Comparison of ENCODE assay signal across 17 cellular contexts in the genomic region with DNA sequence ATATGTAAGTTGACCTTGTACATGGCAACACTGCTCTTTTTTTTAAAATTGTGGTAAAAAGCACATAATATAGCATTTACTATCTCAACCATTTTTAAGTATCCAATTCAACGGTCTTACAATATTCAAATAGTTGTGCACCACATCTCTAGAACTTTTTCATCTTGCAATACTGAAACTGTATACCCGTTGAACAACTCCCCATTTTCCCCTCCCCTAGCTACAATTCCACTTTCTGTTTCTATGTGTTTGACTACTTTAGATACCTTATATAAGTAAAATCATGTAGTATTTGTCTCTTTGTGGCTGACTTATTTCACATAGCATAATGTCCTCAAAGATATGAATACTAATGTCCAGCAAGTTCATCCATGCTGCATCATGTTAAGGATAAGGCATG.
DNase-seq lines count a peak whose midpoint lies in the region; ATAC-seq and TF ChIP-seq lines count a peak whose summit lies in the region.
"Had no signal": no experiment of that assay in that cellular context is flagged by ENCODE, and none has a peak within 500 bp of the region (broad histone marks: within the 10 kb centered on the region; RNA-seq: fewer than 3 reads in every experiment).

No MANE protein-coding gene starts in this region.

- no peak overlapping the region for H2AFZ ChIP-seq in MM.1S (ENCODE audit: low read length)

- H3K79me2 ChIP-seq in MM.1S (ENCODE audit: low read length): no peaks in the 10 kb centered on the region

- no peak overlapping the region for H3K4me3 Mint-ChIP-seq in stimulated activated naive CD8-positive, alpha-beta T cell treated with anti-CD3 and anti-CD28 coated beads, Interleukin-15, Interleukin-2, amounts not matched to agents 100 ng/mL and 50 ng/mL, for 24 hours
- H3K4me3 Mint-ChIP-seq in WTC11: no peak overlapping the region
- H3K4me3 Mint-ChIP-seq: CD4-positive, alpha-beta T cell had no signal

- H3K27ac Mint-ChIP-seq in stimulated activated naive CD8-positive, alpha-beta T cell treated with anti-CD3 and anti-CD28 coated beads, Interleukin-15, Interleukin-2, amounts not matched to agents 100 ng/mL and 50 ng/mL, for 24 hours: peak overlapping the region; percentile 41
- H3K27ac Mint-ChIP-seq in WTC11: no peak overlapping the region
- H3K27ac Mint-ChIP-seq: CD4-positive, alpha-beta T cell had no signal

- H3K27me3 Mint-ChIP-seq in stimulated activated naive CD8-positive, alpha-beta T cell treated with anti-CD3 and anti-CD28 coated beads, Interleukin-15, Interleukin-2, amounts not matched to agents 100 ng/mL and 50 ng/mL, for 24 hours: no peaks in the 10 kb centered on the region
- no peaks in the 10 kb centered on the region for H3K27me3 Mint-ChIP-seq in WTC11 (ENCODE audit: low read depth)
- H3K27me3 Mint-ChIP-seq: CD4-positive, alpha-beta T cell had no signal

- H3K4me1 Mint-ChIP-seq in stimulated activated naive CD8-positive, alpha-beta T cell treated with anti-CD3 and anti-CD28 coated beads, Interleukin-15, Interleukin-2, amounts not matched to agents 100 ng/mL and 50 ng/mL, for 24 hours (ENCODE audit: low read depth): peaks cover 3% of the 10 kb centered on the region
- no peaks in the 10 kb centered on the region for H3K4me1 Mint-ChIP-seq in WTC11

- H3K4me1 ChIP-seq in MM.1S (ENCODE audit: low read length): 0 out of 2 replicates have a peak, but pooled peaks cover 4% of the 10 kb centered on the region
- H3K4me1 ChIP-seq: A549, Caco-2 had no signal

- no peak overlapping the region for H3K27ac ChIP-seq in MM.1S (ENCODE audit: low read length)
- H3K27ac ChIP-seq: 22Rv1, A549, C4-2B had no signal

- POLR2A ChIA-PET in WTC11 (lab: Charles Lee): no interaction called here

- TF ChIP-seq CTCF in MM.1S (IDR thresholded peaks at IDR 0.05; ENCODE audit: low read length) (no peak), WTC11 (IDR thresholded peaks at IDR 0.05) (no peak)

- no peaks in the 10 kb centered on the region for H3K36me3 Mint-ChIP-seq in stimulated activated naive CD8-positive, alpha-beta T cell treated with anti-CD3 and anti-CD28 coated beads, Interleukin-15, Interleukin-2, amounts not matched to agents 100 ng/mL and 50 ng/mL, for 24 hours (ENCODE audit: low read depth)
- H3K36me3 Mint-ChIP-seq in WTC11: peaks cover 15% of the 10 kb centered on the region

- no peak for DNase-seq in stimulated activated naive CD8-positive, alpha-beta T cell treated with anti-CD3 and anti-CD28 coated beads, Interleukin-15, Interleukin-2, amounts not matched to agents 100 U/mL and 50 U/mL, for 24 hours
- DNase-seq in MM.1S (peak; percentile 54), NCI-H2107 treated with DMSO at 0.1 percent for 48 hours (lab: John Stamatoyannopoulos, UW; ENCODE audit: unreplicated experiment) (no peak), WTC11 (ENCODE audit: low spot score) (no peak)
- DNase-seq: AML-193; Caco-2; CD4-positive, alpha-beta T cell; GOT3; H7; KG1 had no signal

- ATAC-seq in stimulated activated naive CD8-positive, alpha-beta T cell treated with anti-CD3 and anti-CD28 coated beads, Interleukin-15, Interleukin-2, amounts not matched to agents 100 U/mL and 50 U/mL, for 24 hours: no peak
- ATAC-seq in GM21619 (IDR thresholded peaks at IDR 0.05; ENCODE audit: unreplicated experiment) (peak; percentile 51), HG02885 (IDR thresholded peaks at IDR 0.05; ENCODE audit: poor library complexity, unreplicated experiment) (no peak), WTC11 (no peak)
- ATAC-seq: A549, HepG2 had no signal

- H3K4me2 ChIP-seq in MM.1S (ENCODE audit: low read depth, low read length): no peak overlapping the region
- H3K4me2 ChIP-seq: A549 had no signal

- H3K27me3 ChIP-seq in MM.1S (replicated peaks; ENCODE audit: insufficient read depth, low read length): no peaks in the 10 kb centered on the region

- H3K9me3 Mint-ChIP-seq in stimulated activated naive CD8-positive, alpha-beta T cell treated with anti-CD3 and anti-CD28 coated beads, Interleukin-15, Interleukin-2, amounts not matched to agents 100 ng/mL and 50 ng/mL, for 24 hours: peaks cover 7% of the 10 kb centered on the region
- H3K9me3 Mint-ChIP-seq in WTC11: peaks cover 28% of the 10 kb centered on the region

- CTCF ChIA-PET in WTC11 (lab: Charles Lee): no interaction called here

- no peak overlapping the region for H3K9ac ChIP-seq in MM.1S (ENCODE audit: low read length)

- H4K20me1 ChIP-seq in MM.1S (ENCODE audit: insufficient read depth, low read length): no peaks in the 10 kb centered on the region

- no peaks in the 10 kb centered on the region for H3K36me3 ChIP-seq in MM.1S (replicated peaks; ENCODE audit: insufficient read depth, low read length)

- H3K4me3 ChIP-seq in MM.1S (ENCODE audit: low read length): no peak overlapping the region
- H3K4me3 ChIP-seq: A549 had no signal

- H3F3A ChIP-seq in MM.1S (ENCODE audit: insufficient read depth, low read length): no peaks in the 10 kb centered on the region

- no peaks in the 10 kb centered on the region for H3K9me3 ChIP-seq in MM.1S (replicated peaks; ENCODE audit: insufficient read depth, low read length)
- H3K9me3 ChIP-seq: A549, Caco-2 had no signal

- H3K9me2 ChIP-seq in MM.1S (replicated peaks; ENCODE audit: insufficient read depth, low read length): no peaks in the 10 kb centered on the region

TF ChIP-seq in WTC11, 78 proteins besides CTCF, POLR2A, EP300 and RAD21:
- TF ChIP-seq SMAD3 (CRISPR knock-in tag; IDR thresholded peaks at IDR 0.05; ENCODE audit: borderline replicate concordance) (no peak), GRHL2 (CRISPR knock-in tag; IDR thresholded peaks at IDR 0.05; ENCODE audit: insufficient replicate concordance, severe bottlenecking) (no peak), SOX15 (CRISPR knock-in tag; IDR thresholded peaks at IDR 0.05) (no peak), TEAD1 (CRISPR knock-in tag; IDR thresholded peaks at IDR 0.05) (no peak), HMGA2 (CRISPR knock-in tag; IDR thresholded peaks at IDR 0.05) (no peak), OVOL2 (CRISPR knock-in tag; IDR thresholded peaks at IDR 0.05; ENCODE audit: borderline replicate concordance) (no peak), ZNF317 (CRISPR knock-in tag; IDR thresholded peaks at IDR 0.05; ENCODE audit: borderline replicate concordance, low read depth) (no peak)
- TF ChIP-seq, protein P1, sequence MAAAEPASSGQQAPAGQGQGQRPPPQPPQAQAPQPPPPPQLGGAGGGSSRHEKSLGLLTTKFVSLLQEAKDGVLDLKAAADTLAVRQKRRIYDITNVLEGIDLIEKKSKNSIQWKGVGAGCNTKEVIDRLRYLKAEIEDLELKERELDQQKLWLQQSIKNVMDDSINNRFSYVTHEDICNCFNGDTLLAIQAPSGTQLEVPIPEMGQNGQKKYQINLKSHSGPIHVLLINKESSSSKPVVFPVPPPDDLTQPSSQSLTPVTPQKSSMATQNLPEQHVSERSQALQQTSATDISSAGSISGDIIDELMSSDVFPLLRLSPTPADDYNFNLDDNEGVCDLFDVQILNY (CRISPR knock-in tag; IDR thresholded peaks at IDR 0.05): no peak
- TF ChIP-seq, protein P2, sequence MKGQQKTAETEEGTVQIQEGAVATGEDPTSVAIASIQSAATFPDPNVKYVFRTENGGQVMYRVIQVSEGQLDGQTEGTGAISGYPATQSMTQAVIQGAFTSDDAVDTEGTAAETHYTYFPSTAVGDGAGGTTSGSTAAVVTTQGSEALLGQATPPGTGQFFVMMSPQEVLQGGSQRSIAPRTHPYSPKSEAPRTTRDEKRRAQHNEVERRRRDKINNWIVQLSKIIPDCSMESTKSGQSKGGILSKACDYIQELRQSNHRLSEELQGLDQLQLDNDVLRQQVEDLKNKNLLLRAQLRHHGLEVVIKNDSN (CRISPR knock-in tag; IDR thresholded peaks at IDR 0.05): no peak
